Comparison of ENCODE assay signal across 23 cellular contexts in the genomic region with DNA sequence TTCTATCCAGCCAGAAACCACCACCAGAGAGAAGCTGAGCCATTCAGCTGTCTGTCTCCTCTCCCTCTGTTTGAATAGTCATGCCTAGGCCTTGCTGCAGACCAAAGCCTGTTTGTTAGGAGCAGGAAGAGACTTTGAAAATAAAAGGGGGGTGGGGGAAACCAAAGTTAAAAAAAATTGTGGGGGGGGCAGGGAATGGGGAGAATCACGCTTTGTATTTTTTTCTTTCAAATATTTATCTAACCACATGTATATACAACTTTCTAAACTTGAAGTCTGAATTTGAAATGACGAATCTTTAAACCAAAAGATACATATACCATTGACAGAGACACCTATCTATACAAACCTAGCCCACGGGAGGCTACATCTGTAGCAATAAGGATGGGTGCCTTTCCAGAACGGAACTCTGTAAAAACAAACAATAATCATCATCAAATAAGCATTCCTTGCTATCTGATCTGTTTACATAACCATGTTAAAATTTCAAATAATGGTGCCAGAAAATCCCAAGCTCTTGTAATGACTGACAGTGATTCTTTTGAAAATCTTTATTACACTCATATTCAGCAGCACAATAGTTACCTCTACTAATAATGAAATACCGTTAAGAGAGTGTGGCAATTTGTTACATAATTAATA. TPM values are rescaled to one million over a fixed set of nuclear protein-coding genes. Genes with fewer than 3 reads are reported as not detected.
A peak's percentile ranks its signal among the peaks of the same experiment; 100 is the strongest.
DNase-seq lines count a peak whose midpoint lies in the region; ATAC-seq, FAIRE-seq and TF ChIP-seq lines count a peak whose summit lies in the region.
"Had no signal": no experiment of that assay in that cellular context is flagged by ENCODE, and none has a peak within 500 bp of the region (broad histone marks: within the 10 kb centered on the region; RNA-seq: fewer than 3 reads in every experiment).

No MANE protein-coding gene starts in this region.

- H3K27ac ChIP-seq in 22Rv1 (peak overlapping the region; percentile 34), ACC112 (ENCODE audit: low read depth, low read length) (peak overlapping the region; percentile 38; the same call in 1 of the 2 replicates), body of pancreas (peak overlapping the region in 3 of 4 donors; percentile 24 to 71 (median 36))

- intact Hi-C loops in body of pancreas (cut with DNase I) = no loop called here

- H3K4me3 ChIP-seq in ACC112 (ENCODE audit: low read depth, low read length) (no peak overlapping the region), body of pancreas (no peak overlapping the region)

- no peak for ATAC-seq in body of pancreas
- no peak for ATAC-seq in GM21447 (IDR thresholded peaks at IDR 0.05; ENCODE audit: unreplicated experiment)
- ATAC-seq: activated CD4-positive, alpha-beta T cell treated with anti-CD3 and anti-CD28 coated beads for 36 hours; stimulated activated effector memory CD8-positive, alpha-beta T cell treated with anti-CD3 and anti-CD28 coated beads, Interleukin-12 subunit alpha, Interleukin-12 subunit beta, amount 100 ng/mL, for 72 hours had no signal

- H3K27me3 ChIP-seq in ACC112 (ENCODE audit: insufficient read depth, low read length) (no peaks in the 10 kb centered on the region), body of pancreas (no peaks in the 10 kb centered on the region)
- H3K27me3 ChIP-seq: BE2C had no signal

- no peaks in the 10 kb centered on the region for H3K27me3 Mint-ChIP-seq in nephron (ENCODE audit: low read depth)
- H3K27me3 Mint-ChIP-seq: activated CD4-positive, alpha-beta T cell treated with anti-CD3 and anti-CD28 coated beads for 36 hours; type B pancreatic cell had no signal

- no peak for TF ChIP-seq CTCF in 22Rv1 (IDR thresholded peaks at IDR 0.05)
- no peak for TF ChIP-seq CTCF in body of pancreas (IDR thresholded peaks at IDR 0.05)
- no peak for TF ChIP-seq CTCF in nephron (IDR thresholded peaks at IDR 0.05; ENCODE audit: unreplicated experiment in 3 of 3)

- H3K4me1 Mint-ChIP-seq in nephron = peaks cover 22% of the 10 kb centered on the region

- WGBS in body of pancreas, 2 donors = 49 to 55% methylated on average over 5 of the region's 5 CpGs

- peaks cover 40% of the 10 kb centered on the region for H3K79me2 ChIP-seq in ACC112 (ENCODE audit: control insufficient read depth, insufficient read depth, low read length, unreplicated experiment)

- peak overlapping the region in 2 of 3 experiments; percentile 9 to 33 for H3K27ac Mint-ChIP-seq in nephron
- H3K27ac Mint-ChIP-seq: activated CD4-positive, alpha-beta T cell treated with anti-CD3 and anti-CD28 coated beads for 36 hours; endodermal cell; type B pancreatic cell had no signal

- TF ChIP-seq POLR2A in body of pancreas (IDR thresholded peaks at IDR 0.05) = no peak
- no peak for TF ChIP-seq POLR2A in H54 (IDR thresholded peaks at IDR 0.05; ENCODE audit: low read depth, low read length)

- H2AFZ ChIP-seq in ACC112 (ENCODE audit: low read length, unreplicated experiment) = no peak overlapping the region

- no peak for FAIRE-seq in H54 (lab: Jason Lieb, UNC)
- FAIRE-seq: G401.6 had no signal

- H3K4me3 Mint-ChIP-seq in nephron = no peak overlapping the region
- H3K4me3 Mint-ChIP-seq: activated CD4-positive, alpha-beta T cell treated with anti-CD3 and anti-CD28 coated beads for 36 hours; endodermal cell; neural crest cell; stimulated activated effector memory CD8-positive, alpha-beta T cell treated with anti-CD3 and anti-CD28 coated beads, Interleukin-12 subunit alpha, Interleukin-12 subunit beta, amount 100 ng/mL, for 72 hours; type B pancreatic cell had no signal

- H3K36me3 ChIP-seq in ACC112 (ENCODE audit: insufficient read depth, low read length) (peaks cover 59% of the 10 kb centered on the region), body of pancreas (replicated peaks in 1 of 2; ENCODE audit: insufficient read depth in 1 of 2, low read depth in 2 of 2) (peaks cover 34 to 68% of the 10 kb centered on the region in 2 donors)

- peaks cover 85% of the 10 kb centered on the region for H3K36me3 Mint-ChIP-seq in nephron (ENCODE audit: low read depth)

- DNase-seq in body of pancreas = no peak
- DNase-seq in H54 (ENCODE audit: insufficient read length, low spot score) = no peak
- DNase-seq in DMS 273 (lab: John Stamatoyannopoulos, UW; ENCODE audit: unreplicated experiment) = no peak
- no peak for DNase-seq in effector CD8-positive, alpha-beta T cell (lab: John Stamatoyannopoulos, UW)
- DNase-seq: activated CD4-positive, alpha-beta T cell treated with anti-CD3 and anti-CD28 coated beads for 36 hours; activated gamma-delta T cell treated with Interleukin-2 at 50 U/mL for 16 hours; aorta; BE2C; Calu3; endodermal cell; hippocampal formation; kidney; NCI-H1417; NCI-H524 treated with DMSO at 0.1 percent for 48 hours; stimulated activated CD4-positive, alpha-beta T cell treated with anti-CD3 and anti-CD28 coated beads, Interleukin-15, amount 100 ng/mL, for 24 hours had no signal

- H3K9me3 Mint-ChIP-seq in nephron = no peaks in the 10 kb centered on the region
- H3K9me3 Mint-ChIP-seq: endodermal cell; neural crest cell; stimulated activated effector memory CD8-positive, alpha-beta T cell treated with anti-CD3 and anti-CD28 coated beads, Interleukin-12 subunit alpha, Interleukin-12 subunit beta, amount 100 ng/mL, for 72 hours; type B pancreatic cell had no signal

- peaks cover 55% of the 10 kb centered on the region for H3K4me1 ChIP-seq in ACC112 (ENCODE audit: control insufficient read depth, insufficient read depth, low read length, unreplicated experiment)
- peaks cover 18% of the 10 kb centered on the region for H3K4me1 ChIP-seq in body of pancreas
- H3K4me1 ChIP-seq: BE2C had no signal

- no peaks in the 10 kb centered on the region for H3K9me3 ChIP-seq in body of pancreas
- H3K9me3 ChIP-seq: BE2C had no signal

RNA-seq across cellular contexts. Expression of a gene that starts 14.3 kb away (rescaled TPM):
- 100 to 1,000 TPM; 403 to 467 TPM for total RNA-seq in body of pancreas

RNA-seq across cellular contexts. Expression of a gene that starts 23.9 kb away (rescaled TPM):
- 10 to 100 TPM in 1 of 2 donors, 1 to 10 TPM in 1; 5.6 to 16.3 TPM for total RNA-seq in body of pancreas

RNA-seq across cellular contexts. Expression of a gene that starts 36.8 kb away (rescaled TPM):
- not detected for total RNA-seq in body of pancreas
- total RNA-seq: activated CD4-positive, alpha-beta T cell treated with anti-CD3 and anti-CD28 coated beads for 36 hours; aorta; Calu3 had no signal
